In genomic region chr6:133288662-133289061, GRCh38 we compare ENCODE assay signal across 18 cellular contexts.
DNase-seq lines count a peak whose midpoint lies in the region; ATAC-seq and TF ChIP-seq lines count a peak whose summit lies in the region.
"Had no signal": no experiment of that assay in that cellular context is flagged by ENCODE, and none has a peak within 500 bp of the region (broad histone marks: within the 10 kb centered on the region; RNA-seq: fewer than 3 reads in every experiment).

No MANE protein-coding gene starts in this region.

- no peak overlapping the region for H3K4me3 ChIP-seq in cardiac fibroblast (replicated peaks in 1 of 2; ENCODE audit: low read depth in 2 of 2, low read length in 2 of 2)
- no peak overlapping the region for H3K4me3 ChIP-seq in skeletal muscle cell (ENCODE audit: low read depth, low read length)

- no peak for TF ChIP-seq CTCF in cardiac fibroblast (IDR thresholded peaks at IDR 0.05; ENCODE audit: low read depth, low read length)

- no peak for ATAC-seq in stimulated activated naive CD8-positive, alpha-beta T cell treated with anti-CD3 and anti-CD28 coated beads, Interleukin-15, Interleukin-2, amounts not matched to agents 100 U/mL and 50 U/mL, for 24 hours
- ATAC-seq in GM18511 (IDR thresholded peaks at IDR 0.05; ENCODE audit: unreplicated experiment) = no peak
- ATAC-seq: HCT116, SK-N-SH treated with all-trans-retinoic acid at 6 μM for 48 hours had no signal

- DNase-seq in COLO829 (ENCODE audit: low spot score) (peak; percentile 37), cardiac fibroblast (ENCODE audit: low read depth in 2 of 2) (peak; percentile 13 to 28), fibroblast of peridontal ligament (ENCODE audit: extremely low read depth) (peak; percentile 16), skeletal muscle cell (ENCODE audit: low read depth) (peak; percentile 22), NCI-H2029 (lab: John Stamatoyannopoulos, UW) (no peak)
- DNase-seq in stimulated activated naive CD8-positive, alpha-beta T cell treated with anti-CD3 and anti-CD28 coated beads, Interleukin-15, Interleukin-2, amounts not matched to agents 100 U/mL and 50 U/mL, for 24 hours = no peak
- DNase-seq: C1 segment of cervical spinal cord; CD4-positive, alpha-beta memory T cell; DMS79 treated with DMSO at 0.1 percent for 48 hours; GF-D8; NCI-H1092; NCI-H1417 treated with DMSO at 0.1 percent for 48 hours; NCI-H1694 treated with DMSO at 0.1 percent for 48 hours; NCI-H524; NCI-H774 had no signal

Comparison
In these comparisons a context has a peak if more than half of its experiments do, and no peak if none do; other contexts are left out.
1. DNase-seq: peak in COLO829 (single experiment), cardiac fibroblast (2 of 2), fibroblast of peridontal ligament (single experiment) and skeletal muscle cell (single experiment); none in NCI-H2029 (single experiment) and stimulated activated naive CD8-positive, alpha-beta T cell treated with anti-CD3 and anti-CD28 coated beads, Interleukin-15, Interleukin-2, amounts not matched to agents 100 U/mL and 50 U/mL, for 24 hours (single experiment).